In genomic region chr10:71968553-71969474, GRCh38 we compare ENCODE assay signal across 13 cellular contexts. TPM values are rescaled to one million over a fixed set of nuclear protein-coding genes. Genes with fewer than 3 reads are reported as not detected.
DNase-seq lines count a peak whose midpoint lies in the region; ATAC-seq, FAIRE-seq and TF ChIP-seq lines count a peak whose summit lies in the region.
"Had no signal": no experiment of that assay in that cellular context is flagged by ENCODE, and none has a peak within 500 bp of the region (broad histone marks: within the 10 kb centered on the region; RNA-seq: fewer than 3 reads in every experiment).

No MANE protein-coding gene starts in this region.

- H3K9me3 ChIP-seq in A549 (no peaks in the 10 kb centered on the region), IMR-90 (ENCODE audit: control insufficient read depth, insufficient read depth, low read length) (no peaks in the 10 kb centered on the region), neural progenitor cell (ENCODE audit: low read depth) (no peaks in the 10 kb centered on the region)
- H3K9me3 ChIP-seq: BLaER1, thyroid gland had no signal

- peak overlapping the region; percentile 43; the same call in 1 of the 2 replicates for H2BK120ac ChIP-seq in IMR-90 (ENCODE audit: low read depth, low read length)

- no peak overlapping the region for H4K8ac ChIP-seq in IMR-90 (ENCODE audit: low read depth in 2 of 2, low read length in 2 of 2)

- peaks cover 11% of the 10 kb centered on the region for H3K27me3 Mint-ChIP-seq in neural progenitor cell (ENCODE audit: insufficient read depth, low read depth)

- 0 out of 2 replicates have a peak overlapping the region, but pooled peaks have one; percentile 16 for H2BK20ac ChIP-seq in IMR-90 (ENCODE audit: low read depth, low read length)

- ATAC-seq in A549: peak; percentile 11 to 31; a peak in 3 of 6 replicates
- no peak for ATAC-seq in IMR-90 (ENCODE audit: low read depth)
- no peak for ATAC-seq in GM18505 (IDR thresholded peaks at IDR 0.05; ENCODE audit: unreplicated experiment)
- no peak for ATAC-seq in GM18861 (IDR thresholded peaks at IDR 0.05; ENCODE audit: unreplicated experiment)

- TF ChIP-seq RAD21 in A549 (conservative IDR thresholded peaks at IDR 0.05 in 1 of 2, IDR thresholded peaks at IDR 0.05 in 1 of 2): no peak
- no peak for TF ChIP-seq RAD21 in IMR-90 (IDR thresholded peaks at IDR 0.05; ENCODE audit: low read length)

- H2BK15ac ChIP-seq in IMR-90 (ENCODE audit: low read depth, low read length): 0 out of 3 replicates have a peak overlapping the region, but pooled peaks have one; percentile 12

- in situ Hi-C loops in IMR-90 (cut with MboI; ENCODE audit: low sequenced_read_pairs): loop anchor here (10.0 kb wide), 1 partner anchor 356 kb away; no protein-coding TSS in a partner anchor

- 0 out of 2 replicates have a peak overlapping the region, but pooled peaks have one; percentile 42 for H3K23ac ChIP-seq in IMR-90 (ENCODE audit: low read depth, low read length)

- H3K27ac ChIP-seq in A549 (peak overlapping the region; percentile 87 to 98), IMR-90 (ENCODE audit: insufficient read depth, low read length) (no peak overlapping the region), cingulate gyrus (ENCODE audit: low read depth, low read length) (peak overlapping the region; percentile 88), neural progenitor cell (no peak overlapping the region)
- H3K27ac ChIP-seq: BLaER1, brain microvascular endothelial cell, thyroid gland had no signal

- dilution Hi-C loops in IMR-90 (cut with HindIII; ENCODE audit: low sequenced_read_pairs, unreplicated experiment): no loop called here

- TF ChIP-seq POLR2A in A549 (IDR thresholded peaks at IDR 0.05; ENCODE audit: low read length) (no peak), IMR-90 (IDR thresholded peaks at IDR 0.05; ENCODE audit: low read depth, low read length) (no peak), GM18505 (IDR thresholded peaks at IDR 0.05; ENCODE audit: borderline replicate concordance, extremely low read depth, insufficient read depth, insufficient read length) (no peak)

- H3K14ac ChIP-seq in IMR-90 (replicated peaks; ENCODE audit: low read depth, low read length): no peak overlapping the region; the same call in 1 of the 2 replicates

- H3K4me2 ChIP-seq in A549: peak overlapping the region; percentile 97
- H3K4me2 ChIP-seq in IMR-90 (ENCODE audit: low read depth, low read length): no peak overlapping the region; the same call in 1 of the 2 replicates
- H3K4me2 ChIP-seq in neural progenitor cell: no peak overlapping the region
- H3K4me2 ChIP-seq: BLaER1 had no signal

- peaks cover 34% of the 10 kb centered on the region for H3K9me1 ChIP-seq in IMR-90 (ENCODE audit: insufficient read depth, low read length)

- peak overlapping the region; percentile 76 for H2AK9ac ChIP-seq in IMR-90 (replicated peaks; ENCODE audit: low read depth, low read length, poor library complexity)

- peak overlapping the region; percentile 7 for H3K4me3 Mint-ChIP-seq in neural progenitor cell

- H3K9ac ChIP-seq in IMR-90 (ENCODE audit: low read depth, low read length) (no peak overlapping the region), neural progenitor cell (no peak overlapping the region)
- H3K9ac ChIP-seq: BLaER1 had no signal

- H3K79me1 ChIP-seq in IMR-90 (ENCODE audit: low read depth in 1 of 2, low read length in 2 of 2): peaks cover 24 to 89% of the 10 kb centered on the region in 2 experiments

- H3K4ac ChIP-seq in IMR-90 (ENCODE audit: low read depth, low read length): peak overlapping the region; percentile 71

- peak; percentile 51 to 55 for DNase-seq in A549 (ENCODE audit: low read depth in 1 of 2, low spot score in 1 of 2)
- DNase-seq in IMR-90: peak; percentile 35
- DNase-seq in neural progenitor cell (ENCODE audit: low spot score): no peak
- DNase-seq in GM20000 (ENCODE audit: low spot score): no peak
- no peak for DNase-seq in DMS53 treated with DMSO at 0.1 percent for 48 hours (lab: John Stamatoyannopoulos, UW; ENCODE audit: unreplicated experiment)
- DNase-seq: brain microvascular endothelial cell, kidney, NCI-H1930, thyroid gland had no signal

- no TSS peak for BruUV-seq in IMR-90 (replicated peaks; lab: Mats Ljungman, UMichigan)

- H4K91ac ChIP-seq in IMR-90 (ENCODE audit: insufficient read depth, low read depth, low read length): peak overlapping the region; percentile 28; the same call in 1 of the 2 replicates

- no peak overlapping the region for H2AFZ ChIP-seq in IMR-90 (replicated peaks; ENCODE audit: low read length, poor library complexity)
- no peak overlapping the region for H2AFZ ChIP-seq in neural progenitor cell (replicated peaks)

- CTCF ChIA-PET in A549 (lab: Yijun Ruan, JAX): interaction anchor here (0.6 to 10.8 kb wide), 5 partner anchors 14 to 127 kb away, joined by 3 to 101 read pairs (median 4); no protein-coding TSS in a partner anchor
- CTCF ChIA-PET in IMR-90 (lab: Yijun Ruan, JAX): no interaction called here

- H3K4me1 Mint-ChIP-seq in neural progenitor cell: peaks cover 64% of the 10 kb centered on the region

- no peak overlapping the region for H3K56ac ChIP-seq in IMR-90 (ENCODE audit: extremely low read depth, insufficient read depth, low read length)

- H3K4me3 ChIP-seq in A549 (no peak overlapping the region), IMR-90 (ENCODE audit: insufficient read depth, low read depth, low read length) (no peak overlapping the region), neural progenitor cell (no peak overlapping the region)
- H3K4me3 ChIP-seq: BLaER1, thyroid gland had no signal

- peaks cover under 1% of the 10 kb centered on the region for H3F3A ChIP-seq in neural progenitor cell (ENCODE audit: low read depth)

- H2BK5ac ChIP-seq in IMR-90 (ENCODE audit: low read depth, low read length, poor library complexity, severe bottlenecking): no peak overlapping the region

- peaks cover 33% of the 10 kb centered on the region for H3K79me2 ChIP-seq in neural progenitor cell (ENCODE audit: low read depth)

- peaks cover 82% of the 10 kb centered on the region for H3K4me1 ChIP-seq in A549
- H3K4me1 ChIP-seq in IMR-90 (ENCODE audit: control insufficient read depth, insufficient read depth, low read length): peaks cover 16% of the 10 kb centered on the region
- H3K4me1 ChIP-seq in neural progenitor cell: peaks cover 14% of the 10 kb centered on the region

- no peak for FAIRE-seq in A549 (lab: Jason Lieb, UNC)
- FAIRE-seq: kidney had no signal

- WGBS in A549 (ENCODE audit: missing lambda C conversion rate): 53% methylated on average over 9 of the region's 11 CpGs
- 96% methylated on average over 4 of the region's 11 CpGs; no CpG with 5 or more reads in 1 of the 2 experiments for whole genome bisulfite sequencing in IMR-90 (ENCODE audit: extremely low coverage in 2 of 2, insufficient read length in 1 of 2), 2 experiments

- H3K18ac ChIP-seq in IMR-90 (ENCODE audit: low read depth, low read length): no peak overlapping the region

- no peak for TF ChIP-seq EP300 in A549 (IDR thresholded peaks at IDR 0.05)

- POLR2A ChIA-PET in A549 (lab: Yijun Ruan, JAX): interaction anchor here (0.7 to 1.0 kb wide), 3 partner anchors 52 to 118 kb away, joined by 3 to 5 read pairs (median 3); partner anchors contain the start of gene PSAP
- POLR2A ChIA-PET in IMR-90 (lab: Charles Lee; ENCODE audit: unreplicated experiment): no interaction called here

- H3K36me3 ChIP-seq in IMR-90 (ENCODE audit: control insufficient read depth, insufficient read depth, low read length) (no peaks in the 10 kb centered on the region), neural progenitor cell (no peaks in the 10 kb centered on the region)
- H3K36me3 ChIP-seq: BLaER1, brain microvascular endothelial cell, thyroid gland had no signal

- no peaks in the 10 kb centered on the region for H3K9me3 Mint-ChIP-seq in neural progenitor cell

- H3K27ac Mint-ChIP-seq in neural progenitor cell: peak overlapping the region; percentile 42

- peak overlapping the region; percentile 56; the same call in 1 of the 2 replicates for H2AK5ac ChIP-seq in IMR-90 (ENCODE audit: low read depth, low read length)

- no peak overlapping the region for H4K5ac ChIP-seq in IMR-90 (ENCODE audit: low read depth, low read length)

- TF ChIP-seq CTCF in A549 (IDR thresholded peaks at IDR 0.05) (no peak), IMR-90 (conservative IDR thresholded peaks at IDR 0.05; ENCODE audit: low read depth, low read length) (0 out of 2 replicates have a peak, but pooled peaks have one; percentile 6), neural progenitor cell (IDR thresholded peaks at IDR 0.05) (no peak), GM20000 (IDR thresholded peaks at IDR 0.05; ENCODE audit: extremely low read depth, missing control alignments) (no peak)

- intact Hi-C loops in IMR-90 (cut with micrococcal nuclease): no loop called here

- peaks cover 8% of the 10 kb centered on the region for H3K36me3 Mint-ChIP-seq in neural progenitor cell

- H3K27me3 ChIP-seq in IMR-90 (ENCODE audit: control insufficient read depth, insufficient read depth, low read length): no peaks in the 10 kb centered on the region
- H3K27me3 ChIP-seq in neural progenitor cell: peaks cover 23% of the 10 kb centered on the region
- H3K27me3 ChIP-seq: brain microvascular endothelial cell, thyroid gland had no signal

- H4K20me1 ChIP-seq in IMR-90 (ENCODE audit: insufficient read depth, low read length) (peaks cover 71% of the 10 kb centered on the region), neural progenitor cell (ENCODE audit: low read depth) (peaks cover 19% of the 10 kb centered on the region)

TF ChIP-seq in A549, 52 proteins besides CTCF, POLR2A, EP300 and RAD21 (continues in another document):
- TF ChIP-seq SMC3 (IDR thresholded peaks at IDR 0.05): no peak
- TF ChIP-seq HEYL (CRISPR knock-in tag; IDR thresholded peaks at IDR 0.05): no peak
- no peak for TF ChIP-seq MAX (IDR thresholded peaks at IDR 0.05)

TF ChIP-seq in IMR-90, 13 proteins besides CTCF, POLR2A, EP300 and RAD21:
- TF ChIP-seq MXI1 (IDR thresholded peaks at IDR 0.05; ENCODE audit: borderline replicate concordance, low read depth, low read length): no peak
- 0 out of 2 replicates have a peak, but pooled peaks have one; percentile 55 for TF ChIP-seq FOS (IDR thresholded peaks at IDR 0.05; ENCODE audit: low read depth, low read length)
- TF ChIP-seq CEBPB (IDR thresholded peaks at IDR 0.05; ENCODE audit: low read depth, low read length): peak; percentile 65

RNA-seq across cellular contexts. Expression of gene CHST3, which starts 4.6 kb away (rescaled TPM):
- polyA plus RNA-seq in A549 (2011; rRNA removed) (12.8 and 13.8 TPM in 2 replicates), A549 (2017; fragmentation: RNase III; extraction: RNeasy Plus Mini Kit Qiagen cat#74134 plus additional on column Dnase treatment) (20.3 to 23.1 TPM (median 21.7 TPM) in 3 replicates), IMR-90 (2012; rRNA removed) (8.6 and 9.1 TPM in 2 replicates)
- 8.7 and 12.5 TPM in 2 replicates for polyA plus RNA-seq in A549 (2012; cell fraction: cytosol; rRNA removed)
- polyA plus RNA-seq in A549 (2012; cell fraction: nucleus; rRNA removed): 18.6 and 20.9 TPM in 2 replicates
- 19.1 and 21.1 TPM in 2 replicates for polyA minus RNA-seq in A549 (2011; rRNA and poly(A)+ RNA removed)
- total RNA-seq in IMR-90 (2012; rRNA removed) (9.0 and 10.6 TPM in 2 replicates), neural progenitor cell (ENCODE audit: low replicate concordance) (9.1 and 11.9 TPM in 2 replicates)
- polyA plus RNA-seq in IMR-90 (2012; cell fraction: cytosol; rRNA removed): 5.5 and 6.1 TPM in 2 replicates
- 5.5 and 7.2 TPM in 2 replicates for polyA plus RNA-seq in IMR-90 (2012; cell fraction: nucleus; rRNA removed; ENCODE audit: low replicate concordance)

Comparison
In these comparisons a context has a peak if more than half of its experiments do, and no peak if none do; other contexts are left out.
1. ATAC-seq: peak in A549 (2 of 2); none in IMR-90 (single experiment), GM18505 (single experiment) and GM18861 (single experiment).
2. DNase-seq: peak in A549 (2 of 2) and IMR-90 (single experiment); none in neural progenitor cell (single experiment), GM20000 (single experiment) and DMS53 treated with DMSO at 0.1 percent for 48 hours (single experiment).
3. H3K27ac ChIP-seq: peak in A549 (2 of 2) and cingulate gyrus (single experiment); none in IMR-90 (single experiment) and neural progenitor cell (single experiment).